1 cellular context compared by ENCODE assay signal in the genomic region with DNA sequence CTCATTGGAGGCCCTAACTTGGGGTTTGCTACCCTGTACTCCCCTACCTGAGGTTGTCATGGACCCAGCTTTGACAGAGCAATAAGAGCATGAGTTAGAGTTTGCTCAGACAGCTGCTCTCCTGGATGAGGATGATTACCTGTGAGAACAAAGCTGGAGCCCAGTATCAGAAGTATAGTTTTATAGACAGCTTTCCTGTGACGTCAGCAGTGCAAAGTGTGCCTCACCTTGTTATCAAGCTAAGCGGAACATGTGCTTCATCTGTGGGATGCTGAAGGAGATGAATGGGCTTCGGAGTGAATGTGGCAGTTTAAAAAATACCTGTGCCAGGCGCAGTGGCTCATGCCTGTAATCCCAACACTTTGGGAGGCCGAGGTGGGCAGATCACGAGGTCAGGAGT.
A peak's percentile ranks its signal among the peaks of the same experiment; 100 is the strongest.
TF ChIP-seq lines count a peak whose summit lies in the region.

No MANE protein-coding gene starts in this region.

TF ChIP-seq in HepG2, 621 proteins besides CTCF, POLR2A, EP300 and RAD21:
- TF ChIP-seq, protein P1, sequence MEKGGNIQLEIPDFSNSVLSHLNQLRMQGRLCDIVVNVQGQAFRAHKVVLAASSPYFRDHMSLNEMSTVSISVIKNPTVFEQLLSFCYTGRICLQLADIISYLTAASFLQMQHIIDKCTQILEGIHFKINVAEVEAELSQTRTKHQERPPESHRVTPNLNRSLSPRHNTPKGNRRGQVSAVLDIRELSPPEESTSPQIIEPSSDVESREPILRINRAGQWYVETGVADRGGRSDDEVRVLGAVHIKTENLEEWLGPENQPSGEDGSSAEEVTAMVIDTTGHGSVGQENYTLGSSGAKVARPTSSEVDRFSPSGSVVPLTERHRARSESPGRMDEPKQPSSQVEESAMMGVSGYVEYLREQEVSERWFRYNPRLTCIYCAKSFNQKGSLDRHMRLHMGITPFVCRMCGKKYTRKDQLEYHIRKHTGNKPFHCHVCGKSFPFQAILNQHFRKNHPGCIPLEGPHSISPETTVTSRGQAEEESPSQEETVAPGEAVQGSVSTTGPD (CRISPR knock-in tag; IDR thresholded peaks at IDR 0.05): 0 out of 2 replicates have a peak, but pooled peaks have one; percentile 3
- TF ChIP-seq CREB1 (IDR thresholded peaks at IDR 0.05): peak; percentile 94
- no peak for TF ChIP-seq CREB1 (CRISPR knock-in tag; IDR thresholded peaks at IDR 0.05)
- no peak for TF ChIP-seq YY1 (IDR thresholded peaks at IDR 0.05; ENCODE audit: insufficient read depth, insufficient replicate concordance, low read depth, low read length)
- TF ChIP-seq ATF7 (IDR thresholded peaks at IDR 0.05): 0 out of 2 replicates have a peak, but pooled peaks have one; percentile 27
- no peak for TF ChIP-seq ATF7 (CRISPR knock-in tag; IDR thresholded peaks at IDR 0.05)
